1 cellular context compared by ENCODE assay signal in genomic region chr16:80993293-80993691, GRCh38.
TF ChIP-seq lines count a peak whose summit lies in the region.

No MANE protein-coding gene starts in this region.

TF ChIP-seq in HEK293, 187 proteins besides CTCF, POLR2A, EP300 and RAD21 (continued from another document):
- TF ChIP-seq ZBTB6 (tag by site-specific recombination; IDR thresholded peaks at IDR 0.05) (peak; percentile 80), ZNF335 (tag by site-specific recombination; conservative IDR thresholded peaks at IDR 0.05) (peak; percentile 51), YY1 (tag by site-specific recombination; IDR thresholded peaks at IDR 0.05) (no peak)
TF ChIP-seq in HEK293: peak in this region for 6.
